In genomic region chr7:138075786-138076185, GRCh38 we compare ENCODE assay signal across 4 cellular contexts. TPM values are rescaled to one million over a fixed set of nuclear protein-coding genes. Genes with fewer than 3 reads are reported as not detected.
"Had no signal": no experiment of that assay in that cellular context is flagged by ENCODE, and none has a peak within 500 bp of the region (broad histone marks: within the 10 kb centered on the region; RNA-seq: fewer than 3 reads in every experiment).

No MANE protein-coding gene starts in this region.

RNA-seq across cellular contexts. Expression of gene AKR1D1, which starts 0.5 kb away (rescaled TPM):
- total RNA-seq: H1, HT1080, IMR-90 had no signal
- polyA plus RNA-seq: GM23338, H1, IMR-90 had no signal
